In genomic region chr3:159114582-159114981, GRCh38 we compare ENCODE assay signal across 15 cellular contexts. TPM values are rescaled to one million over a fixed set of nuclear protein-coding genes. Genes with fewer than 3 reads are reported as not detected.
DNase-seq lines count a peak whose midpoint lies in the region; ATAC-seq and TF ChIP-seq lines count a peak whose summit lies in the region.
"Had no signal": no experiment of that assay in that cellular context is flagged by ENCODE, and none has a peak within 500 bp of the region (broad histone marks: within the 10 kb centered on the region; RNA-seq: fewer than 3 reads in every experiment).

No MANE protein-coding gene starts in this region.

- intact Hi-C loops in A673 (cut with micrococcal nuclease; ENCODE audit: unreplicated experiment): no loop called here
- intact Hi-C loops in naive thymus-derived CD4-positive, alpha-beta T cell (cut with micrococcal nuclease): no loop called here

- no peaks in the 10 kb centered on the region for H3K79me2 ChIP-seq in DND-41 (ENCODE audit: insufficient read depth, low read length)

- H3K4me3 ChIP-seq in A673 (ENCODE audit: low read depth, low read length, poor library complexity, severe bottlenecking) (no peak overlapping the region), DND-41 (ENCODE audit: low read depth in 1 of 2, low read length in 2 of 2) (no peak overlapping the region)
- no peak overlapping the region for H3K4me3 ChIP-seq in naive thymus-derived CD4-positive, alpha-beta T cell (ENCODE audit: low read length)

- H3K9ac ChIP-seq in DND-41 (ENCODE audit: low read depth, low read length): no peak overlapping the region

- H3K4me2 ChIP-seq in DND-41 (ENCODE audit: insufficient read depth, low read length): no peak overlapping the region

- H3K4me1 ChIP-seq in A673 (ENCODE audit: insufficient read depth, low read length, poor library complexity, severe bottlenecking) (no peaks in the 10 kb centered on the region), DND-41 (ENCODE audit: insufficient read depth, low read length) (peaks cover 14% of the 10 kb centered on the region)
- H3K4me1 ChIP-seq in naive thymus-derived CD4-positive, alpha-beta T cell (ENCODE audit: control insufficient read depth in 2 of 2, insufficient read depth in 2 of 2, low read length in 2 of 2): no peaks in the 10 kb centered on the region
- H3K4me1 ChIP-seq: Caco-2 had no signal

- no peak overlapping the region for H3K27ac Mint-ChIP-seq in naive thymus-derived CD4-positive, alpha-beta T cell
- H3K27ac Mint-ChIP-seq: CD8-positive, alpha-beta T cell had no signal

- no peaks in the 10 kb centered on the region for H4K20me1 ChIP-seq in DND-41 (ENCODE audit: insufficient read depth, low read length)

- no peak overlapping the region for H3K4me3 Mint-ChIP-seq in naive thymus-derived CD4-positive, alpha-beta T cell
- H3K4me3 Mint-ChIP-seq: CD8-positive, alpha-beta T cell had no signal

- peak; percentile 96 for ATAC-seq in DND-41 (ENCODE audit: insufficient read depth, low read depth)
- no peak for ATAC-seq in GM21786 (IDR thresholded peaks at IDR 0.05; ENCODE audit: unreplicated experiment)
- no peak for ATAC-seq in HG02759 (IDR thresholded peaks at IDR 0.05; ENCODE audit: unreplicated experiment)
- no peak for ATAC-seq in naive thymus-derived CD4-positive, alpha-beta T cell
- ATAC-seq: CD8-positive, alpha-beta T cell; HCT116 had no signal

- H3K4me1 Mint-ChIP-seq in naive thymus-derived CD4-positive, alpha-beta T cell: no peaks in the 10 kb centered on the region

- peak; percentile 5 for DNase-seq in A673 (ENCODE audit: low spot score)
- peak; percentile 46 for DNase-seq in DND-41
- peak; percentile 20 to 26 for DNase-seq in Kasumi-1 (lab: John Stamatoyannopoulos, UW)
- peak; percentile 63 for DNase-seq in RPMI7951 (ENCODE audit: low read depth)
- no peak for DNase-seq in anterior cingulate cortex (lab: John Stamatoyannopoulos, UW)
- no peak for DNase-seq in naive thymus-derived CD4-positive, alpha-beta T cell
- DNase-seq: 8988T; ACHN; Caco-2; CD8-positive, alpha-beta T cell; GF-D8 had no signal

- CTCF ChIA-PET in A673 (lab: Charles Lee): no interaction called here
- CTCF ChIA-PET in naive thymus-derived CD4-positive, alpha-beta T cell (lab: Charles Lee): no interaction called here

- no peaks in the 10 kb centered on the region for H3K27me3 Mint-ChIP-seq in naive thymus-derived CD4-positive, alpha-beta T cell

- POLR2A ChIA-PET in A673 (lab: Charles Lee; ENCODE audit: low non-redundant PET): no interaction called here
- POLR2A ChIA-PET in naive thymus-derived CD4-positive, alpha-beta T cell (lab: Charles Lee): no interaction called here

- no TSS peak for BruUV-seq in A673 (replicated peaks; lab: Mats Ljungman, UMichigan)

- H2AFZ ChIP-seq in DND-41 (ENCODE audit: low read depth, low read length): peak overlapping the region; percentile 38; the same call in 1 of the 2 replicates

- H3K27ac ChIP-seq in A673 (ENCODE audit: low read depth, low read length, poor library complexity, severe bottlenecking) (no peak overlapping the region), DND-41 (ENCODE audit: low read length) (peak overlapping the region; percentile 68)
- H3K27ac ChIP-seq in naive thymus-derived CD4-positive, alpha-beta T cell (ENCODE audit: low read depth, low read length): no peak overlapping the region
- H3K27ac ChIP-seq: C4-2B had no signal

- peaks cover 0 to 9% (median 0%) of the 10 kb centered on the region in 11 donors for H3K9me3 Mint-ChIP-seq in naive thymus-derived CD4-positive, alpha-beta T cell
- H3K9me3 Mint-ChIP-seq: CD8-positive, alpha-beta T cell had no signal

- H3K27me3 ChIP-seq in A673 (replicated peaks; ENCODE audit: insufficient read depth, low read depth, low read length, poor library complexity) (peaks cover 3% of the 10 kb centered on the region), DND-41 (ENCODE audit: insufficient read depth, low read length, poor library complexity) (no peaks in the 10 kb centered on the region)
- no peaks in the 10 kb centered on the region for H3K27me3 ChIP-seq in naive thymus-derived CD4-positive, alpha-beta T cell (ENCODE audit: control insufficient read depth in 2 of 2, insufficient read depth in 2 of 2, low read length in 2 of 2)

- H3K9me3 ChIP-seq in A673 (ENCODE audit: low read depth, low read length, poor library complexity, severe bottlenecking) (no peaks in the 10 kb centered on the region), DND-41 (ENCODE audit: insufficient read depth, low read length, severe bottlenecking) (peaks cover 2% of the 10 kb centered on the region)
- no peaks in the 10 kb centered on the region for H3K9me3 ChIP-seq in naive thymus-derived CD4-positive, alpha-beta T cell (ENCODE audit: control insufficient read depth in 2 of 3, low read length in 3 of 3)
- H3K9me3 ChIP-seq: Caco-2 had no signal

- H3K36me3 ChIP-seq in A673 (ENCODE audit: insufficient read depth, low read length, poor library complexity, severe bottlenecking): no peaks in the 10 kb centered on the region
- no peaks in the 10 kb centered on the region for H3K36me3 ChIP-seq in DND-41 (ENCODE audit: insufficient read depth, low read length)
- H3K36me3 ChIP-seq in naive thymus-derived CD4-positive, alpha-beta T cell (ENCODE audit: control insufficient read depth in 2 of 3, insufficient read depth in 3 of 3, low read length in 3 of 3): no peaks in the 10 kb centered on the region

- TF ChIP-seq CTCF in A673 (conservative IDR thresholded peaks at IDR 0.05; ENCODE audit: low read depth, low read length) (no peak), DND-41 (IDR thresholded peaks at IDR 0.05; ENCODE audit: borderline replicate concordance, extremely low read depth, low read length, poor library complexity, severe bottlenecking) (no peak)

- H3K36me3 Mint-ChIP-seq in naive thymus-derived CD4-positive, alpha-beta T cell: peaks cover 0 to 4% (median 0%) of the 10 kb centered on the region in 5 donors
- H3K36me3 Mint-ChIP-seq: CD8-positive, alpha-beta T cell had no signal

RNA-seq across cellular contexts. Expression of gene IQCJ, which starts 45.5 kb away (rescaled TPM):
- not detected in 2 replicates for total RNA-seq in A673 (2021)
- total RNA-seq in RPMI7951 (2014; rRNA removed; shearing (Covaris generic)): 6.4 and 8.7 TPM in 2 replicates
- not detected for total RNA-seq in naive thymus-derived CD4-positive, alpha-beta T cell
- polyA plus RNA-seq in naive thymus-derived CD4-positive, alpha-beta T cell: not detected
- total RNA-seq: Caco-2; CD8-positive, alpha-beta T cell had no signal

Comparison
In these comparisons a context has a peak if more than half of its experiments do, and no peak if none do; other contexts are left out.
1. DNase-seq: peak in A673 (single experiment), DND-41 (single experiment), Kasumi-1 (2 of 2) and RPMI7951 (single experiment); none in anterior cingulate cortex (0 of 58) and naive thymus-derived CD4-positive, alpha-beta T cell (0 of 9).